9 cellular contexts compared by ENCODE assay signal in genomic region chr17:4583796-4584124, GRCh38. TPM values are rescaled to one million over a fixed set of nuclear protein-coding genes. Genes with fewer than 3 reads are reported as not detected.
DNase-seq lines count a peak whose midpoint lies in the region; ATAC-seq and TF ChIP-seq lines count a peak whose summit lies in the region.
"Had no signal": no experiment of that assay in that cellular context is flagged by ENCODE, and none has a peak within 500 bp of the region (broad histone marks: within the 10 kb centered on the region; RNA-seq: fewer than 3 reads in every experiment).

No MANE protein-coding gene starts in this region.

- H4K5ac ChIP-seq in mesendoderm (ENCODE audit: low read length), result no peak overlapping the region

- intact Hi-C loops in dorsolateral prefrontal cortex (cut with DNase I), result no loop called here

- H3K79me2 ChIP-seq in mesendoderm (ENCODE audit: control insufficient read depth, insufficient read depth, low read length), result no peaks in the 10 kb centered on the region

- H4K8ac ChIP-seq in mesendoderm (ENCODE audit: low read depth, low read length), result no peak overlapping the region

- H3K27me3 ChIP-seq in dorsolateral prefrontal cortex (peaks cover 0 to 49% (median 31%) of the 10 kb centered on the region in 45 donors), mesendoderm (ENCODE audit: insufficient read depth, low read length, poor library complexity) (peaks cover 15% of the 10 kb centered on the region)

- H3K4me1 ChIP-seq in mesendoderm (ENCODE audit: control insufficient read depth, low read depth, low read length), result no peaks in the 10 kb centered on the region

- no peak overlapping the region for H2BK120ac ChIP-seq in mesendoderm (ENCODE audit: low read depth, low read length)

- peak in 9 of 56 donors; percentile 11 to 43 (median 25) for TF ChIP-seq CTCF in dorsolateral prefrontal cortex (IDR thresholded peaks at IDR 0.05 in 54 of 56, conservative IDR thresholded peaks at IDR 0.05 in 2 of 56; ENCODE audit: low read depth in 1 of 56, partially characterized antibody in 56 of 56)

- H3K27ac ChIP-seq in dorsolateral prefrontal cortex (peak overlapping the region in 2 of 59 donors; percentile 21 to 32), mesendoderm (ENCODE audit: low read depth, low read length) (no peak overlapping the region)

- peak overlapping the region in 58 of 59 donors; percentile 21 to 69 (median 49) for H3K4me3 ChIP-seq in dorsolateral prefrontal cortex
- no peak overlapping the region for H3K4me3 ChIP-seq in mesendoderm (ENCODE audit: low read length)

- no peak overlapping the region for H3K4ac ChIP-seq in mesendoderm (ENCODE audit: low read depth, low read length)

- no peak overlapping the region for H3K18ac ChIP-seq in mesendoderm (ENCODE audit: low read length)

- ATAC-seq in HG02852 (IDR thresholded peaks at IDR 0.05; ENCODE audit: unreplicated experiment) (no peak), HG02870 (IDR thresholded peaks at IDR 0.05; ENCODE audit: unreplicated experiment) (no peak), HG03196 (IDR thresholded peaks at IDR 0.05; ENCODE audit: unreplicated experiment) (no peak)

- DNase-seq in EH (ENCODE audit: low read depth) (peak; percentile 21), NCI-H2171 treated with DMSO at 0.1 percent for 48 hours (lab: John Stamatoyannopoulos, UW) (peak; percentile 87), dorsolateral prefrontal cortex (no peak), mesendoderm (peak; percentile 80)
- DNase-seq in activated effector memory CD4-positive, alpha-beta T cell treated with anti-CD3 and anti-CD28 coated beads, Interleukin-2, amount 50 U/mL, for 16 hours, result no peak

- H3K9ac ChIP-seq in mesendoderm (ENCODE audit: low read length), result peak overlapping the region; percentile 19

- H3K56ac ChIP-seq in mesendoderm (ENCODE audit: low read length), result peak overlapping the region; percentile 70

- no peak overlapping the region for H2BK5ac ChIP-seq in mesendoderm (ENCODE audit: low read length)

- no peaks in the 10 kb centered on the region for H3K36me3 ChIP-seq in mesendoderm (ENCODE audit: control insufficient read depth, insufficient read depth, low read length)

- WGBS in mesendoderm (ENCODE audit: extremely low coverage, insufficient coverage, low lambda C conversion rate), result no CpG with 5 or more reads among the region's 15 CpGs

- H3K79me1 ChIP-seq in mesendoderm (ENCODE audit: low read length), result no peaks in the 10 kb centered on the region

- no peak overlapping the region for H2AK5ac ChIP-seq in mesendoderm (ENCODE audit: low read length)

- H3K23ac ChIP-seq in mesendoderm (ENCODE audit: low read length), result no peak overlapping the region

- H2BK15ac ChIP-seq in mesendoderm (replicated peaks; ENCODE audit: low read depth), result no peak overlapping the region

- peak overlapping the region; percentile 78 for H3K4me2 ChIP-seq in mesendoderm (ENCODE audit: low read length)

RNA-seq across cellular contexts. Expression of gene SMTNL2, which starts 0.6 kb away (rescaled TPM):
- 1 to 10 TPM in 38 of 120 experiments, under 1 TPM in 51, not detected in 31; 0.19 to 4.3 (median 0.85) TPM for total RNA-seq in dorsolateral prefrontal cortex
- polyA plus RNA-seq in mesendoderm (2013, experiment 1 of 2), result 0.73 TPM
- 0.60 TPM for polyA plus RNA-seq in mesendoderm (2013, experiment 2 of 2)
- total RNA-seq: RPMI7951 had no signal

RNA-seq across cellular contexts. Expression of gene GGT6, which starts 23.4 kb away (rescaled TPM):
- total RNA-seq in dorsolateral prefrontal cortex, result under 1 TPM in 1 of 120 experiments, not detected in 119; 0.29 TPM
- polyA plus RNA-seq in mesendoderm (2013, experiment 1 of 2), result 0.06 TPM
- 0.04 TPM for polyA plus RNA-seq in mesendoderm (2013, experiment 2 of 2)
- total RNA-seq: RPMI7951 had no signal

RNA-seq across cellular contexts. Expression of gene MYBBP1A, which starts 28.6 kb away (rescaled TPM):
- total RNA-seq in dorsolateral prefrontal cortex, result 100 to 1,000 TPM in 2 of 120 experiments, 10 to 100 TPM in 118; 49.9 to 110 (median 68.5) TPM
- polyA plus RNA-seq in mesendoderm (2013, experiment 1 of 2), result 74.9 TPM
- 78.6 TPM for polyA plus RNA-seq in mesendoderm (2013, experiment 2 of 2)

RNA-seq across cellular contexts. Expression of gene ALOX15, which starts 57.7 kb away (rescaled TPM):
- total RNA-seq in dorsolateral prefrontal cortex, result 1 to 10 TPM in 51 of 120 experiments, under 1 TPM in 52, not detected in 17; 0.18 to 5.7 (median 0.98) TPM
- 0.17 TPM for polyA plus RNA-seq in mesendoderm (2013, experiment 1 of 2)
- 0.21 TPM for polyA plus RNA-seq in mesendoderm (2013, experiment 2 of 2)
- total RNA-seq: RPMI7951 had no signal

Comparison
In these comparisons a context has a peak if more than half of its experiments do, and no peak if none do; other contexts are left out.
1. DNase-seq: peak in EH (single experiment), NCI-H2171 treated with DMSO at 0.1 percent for 48 hours (single experiment) and mesendoderm (single experiment); none in dorsolateral prefrontal cortex (0 of 10) and activated effector memory CD4-positive, alpha-beta T cell treated with anti-CD3 and anti-CD28 coated beads, Interleukin-2, amount 50 U/mL, for 16 hours (single experiment).